1 cellular context compared by ENCODE assay signal in genomic region chr10:63583397-63583796, GRCh38.
TF ChIP-seq lines count a peak whose summit lies in the region.

No MANE protein-coding gene starts in this region.

TF ChIP-seq in K562, 482 proteins besides CTCF, POLR2A, EP300 and RAD21 (continued from another document and continues in another):
- no peak for TF ChIP-seq ZNF518B (CRISPR knock-in tag; IDR thresholded peaks at IDR 0.05)
- TF ChIP-seq MECOM (CRISPR knock-in tag; IDR thresholded peaks at IDR 0.05): no peak
- TF ChIP-seq TBP (optimal IDR thresholded peaks at IDR 0.05; ENCODE audit: low read depth, low read length): no peak
- no peak for TF ChIP-seq TAF9B (IDR thresholded peaks at IDR 0.05; ENCODE audit: partially characterized antibody)
- no peak for TF ChIP-seq KAT8 (IDR thresholded peaks at IDR 0.05; ENCODE audit: low read depth)
- TF ChIP-seq ZNF780A (CRISPR knock-in tag; IDR thresholded peaks at IDR 0.05): no peak
- 0 out of 2 replicates have a peak, but pooled peaks have one; percentile 18 for TF ChIP-seq CXXC5 (CRISPR knock-in tag; IDR thresholded peaks at IDR 0.05)
- TF ChIP-seq CTBP1 (IDR thresholded peaks at IDR 0.05; ENCODE audit: borderline replicate concordance): peak; percentile 99
- TF ChIP-seq RFX5 (IDR thresholded peaks at IDR 0.05; ENCODE audit: low read depth, low read length): no peak
- peak; percentile 62 for TF ChIP-seq SOX6 (IDR thresholded peaks at IDR 0.05)
- TF ChIP-seq ZEB2 (IDR thresholded peaks at IDR 0.05): peak; percentile 89
- peak; percentile 89 for TF ChIP-seq TEAD4 (IDR thresholded peaks at IDR 0.05; ENCODE audit: low read length)
- no peak for TF ChIP-seq TEAD4 (CRISPR knock-in tag; IDR thresholded peaks at IDR 0.05; ENCODE audit: borderline replicate concordance)
- no peak for TF ChIP-seq PTTG1 (tag; IDR thresholded peaks at IDR 0.05; ENCODE audit: low read depth)
- peak; percentile 70; the same call in 1 of the 2 replicates for TF ChIP-seq SMARCE1 (IDR thresholded peaks at IDR 0.05)
- TF ChIP-seq SPI1 (IDR thresholded peaks at IDR 0.05; ENCODE audit: borderline replicate concordance, low read depth, low read length): peak; percentile 79
- TF ChIP-seq, protein P1, sequence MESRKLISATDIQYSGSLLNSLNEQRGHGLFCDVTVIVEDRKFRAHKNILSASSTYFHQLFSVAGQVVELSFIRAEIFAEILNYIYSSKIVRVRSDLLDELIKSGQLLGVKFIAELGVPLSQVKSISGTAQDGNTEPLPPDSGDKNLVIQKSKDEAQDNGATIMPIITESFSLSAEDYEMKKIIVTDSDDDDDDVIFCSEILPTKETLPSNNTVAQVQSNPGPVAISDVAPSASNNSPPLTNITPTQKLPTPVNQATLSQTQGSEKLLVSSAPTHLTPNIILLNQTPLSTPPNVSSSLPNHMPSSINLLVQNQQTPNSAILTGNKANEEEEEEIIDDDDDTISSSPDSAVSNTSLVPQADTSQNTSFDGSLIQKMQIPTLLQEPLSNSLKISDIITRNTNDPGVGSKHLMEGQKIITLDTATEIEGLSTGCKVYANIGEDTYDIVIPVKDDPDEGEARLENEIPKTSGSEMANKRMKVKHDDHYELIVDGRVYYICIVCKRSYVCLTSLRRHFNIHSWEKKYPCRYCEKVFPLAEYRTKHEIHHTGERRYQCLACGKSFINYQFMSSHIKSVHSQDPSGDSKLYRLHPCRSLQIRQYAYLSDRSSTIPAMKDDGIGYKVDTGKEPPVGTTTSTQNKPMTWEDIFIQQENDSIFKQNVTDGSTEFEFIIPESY (CRISPR knock-in tag; IDR thresholded peaks at IDR 0.05): no peak
- peak; percentile 68 for TF ChIP-seq NFIC (IDR thresholded peaks at IDR 0.05)
- TF ChIP-seq POLR2AphosphoS5 (IDR thresholded peaks at IDR 0.05; ENCODE audit: control insufficient read depth, insufficient read depth, low read depth, low read length): peak; percentile 77
- TF ChIP-seq CC2D1A (IDR thresholded peaks at IDR 0.05): peak; percentile 64; the same call in 1 of the 2 replicates
- no peak for TF ChIP-seq LEF1 (IDR thresholded peaks at IDR 0.05)
- TF ChIP-seq LCOR (CRISPR knock-in tag; IDR thresholded peaks at IDR 0.05): peak; percentile 73; the same call in 1 of the 2 replicates
- TF ChIP-seq GATAD2A (IDR thresholded peaks at IDR 0.05): no peak
- TF ChIP-seq MEIS2 (IDR thresholded peaks at IDR 0.05; ENCODE audit: partially characterized antibody): no peak
- TF ChIP-seq, protein P2, sequence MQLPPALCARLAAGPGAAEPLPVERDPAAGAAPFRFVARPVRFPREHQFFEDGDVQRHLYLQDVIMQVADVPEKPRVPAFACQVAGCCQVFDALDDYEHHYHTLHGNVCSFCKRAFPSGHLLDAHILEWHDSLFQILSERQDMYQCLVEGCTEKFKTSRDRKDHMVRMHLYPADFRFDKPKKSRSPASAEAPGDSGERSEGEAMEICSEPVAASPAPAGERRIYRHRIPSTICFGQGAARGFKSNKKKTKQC (CRISPR knock-in tag; IDR thresholded peaks at IDR 0.05): no peak
- TF ChIP-seq HMBOX1 (IDR thresholded peaks at IDR 0.05): peak; percentile 84
- TF ChIP-seq TRIM24 (IDR thresholded peaks at IDR 0.05): peak; percentile 58 to 73; a peak in 3 of 4 replicates
- no peak for TF ChIP-seq ZBTB8A (IDR thresholded peaks at IDR 0.05; ENCODE audit: partially characterized antibody)
- TF ChIP-seq, protein P3, sequence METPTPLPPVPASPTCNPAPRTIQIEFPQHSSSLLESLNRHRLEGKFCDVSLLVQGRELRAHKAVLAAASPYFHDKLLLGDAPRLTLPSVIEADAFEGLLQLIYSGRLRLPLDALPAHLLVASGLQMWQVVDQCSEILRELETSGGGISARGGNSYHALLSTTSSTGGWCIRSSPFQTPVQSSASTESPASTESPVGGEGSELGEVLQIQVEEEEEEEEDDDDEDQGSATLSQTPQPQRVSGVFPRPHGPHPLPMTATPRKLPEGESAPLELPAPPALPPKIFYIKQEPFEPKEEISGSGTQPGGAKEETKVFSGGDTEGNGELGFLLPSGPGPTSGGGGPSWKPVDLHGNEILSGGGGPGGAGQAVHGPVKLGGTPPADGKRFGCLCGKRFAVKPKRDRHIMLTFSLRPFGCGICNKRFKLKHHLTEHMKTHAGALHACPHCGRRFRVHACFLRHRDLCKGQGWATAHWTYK (CRISPR knock-in tag; IDR thresholded peaks at IDR 0.05): no peak
- no peak for TF ChIP-seq NR2C1 (IDR thresholded peaks at IDR 0.05)
- TF ChIP-seq NR2C1 (tag; IDR thresholded peaks at IDR 0.05): no peak
- TF ChIP-seq IRF1 (CRISPR knock-in tag; IDR thresholded peaks at IDR 0.05; ENCODE audit: borderline replicate concordance): no peak
- TF ChIP-seq ZNF551 (CRISPR knock-in tag; IDR thresholded peaks at IDR 0.05): no peak
- peak; percentile 80 for TF ChIP-seq SMARCA4 (IDR thresholded peaks at IDR 0.05)
- no peak for TF ChIP-seq RBM39 (optimal IDR thresholded peaks at IDR 0.05; ENCODE audit: low read depth, low read length)
- no peak for TF ChIP-seq TBL1XR1 (IDR thresholded peaks at IDR 0.05; ENCODE audit: low read length in 2 of 2)
- no peak for TF ChIP-seq SIN3B (IDR thresholded peaks at IDR 0.05; ENCODE audit: low read depth)
- TF ChIP-seq ZNF589 (CRISPR knock-in tag; IDR thresholded peaks at IDR 0.05; ENCODE audit: low read depth): no peak
- TF ChIP-seq TCF3 (CRISPR knock-in tag; IDR thresholded peaks at IDR 0.05): peak; percentile 83
- no peak for TF ChIP-seq ELF2 (CRISPR knock-in tag; IDR thresholded peaks at IDR 0.05)
- TF ChIP-seq HNRNPK (IDR thresholded peaks at IDR 0.05; ENCODE audit: low read depth, low read length, poor library complexity, severe bottlenecking): no peak
- no peak for TF ChIP-seq ZC3H4 (CRISPR knock-in tag; IDR thresholded peaks at IDR 0.05; ENCODE audit: borderline replicate concordance)
- TF ChIP-seq HDAC1 (IDR thresholded peaks at IDR 0.05): peak in 1 of 2 experiments; percentile 64; a peak in 2 of 4 replicates
- no peak for TF ChIP-seq STAT6 (CRISPR knock-in tag; IDR thresholded peaks at IDR 0.05)
- no peak for TF ChIP-seq NONO (IDR thresholded peaks at IDR 0.05; ENCODE audit: low read depth in 2 of 2, low read length in 1 of 2)
- peak; percentile 51; the same call in 1 of the 2 replicates for TF ChIP-seq MTA2 (IDR thresholded peaks at IDR 0.05; ENCODE audit: low read depth)
- no peak for TF ChIP-seq FOXO4 (CRISPR knock-in tag; IDR thresholded peaks at IDR 0.05)
- TF ChIP-seq HMGN3 (IDR thresholded peaks at IDR 0.05; ENCODE audit: borderline replicate concordance, extremely low read depth, insufficient read length, low read depth, low read length): no peak
- TF ChIP-seq ZNF121 (CRISPR knock-in tag; conservative IDR thresholded peaks at IDR 0.05): no peak
- no peak for TF ChIP-seq REST (CRISPR knock-in tag; IDR thresholded peaks at IDR 0.05; ENCODE audit: low read depth)
- no peak for TF ChIP-seq BHLHE40 (IDR thresholded peaks at IDR 0.05; ENCODE audit: low read length)
- no peak for TF ChIP-seq ZNF699 (CRISPR knock-in tag; IDR thresholded peaks at IDR 0.05; ENCODE audit: insufficient replicate concordance)
- no peak for TF ChIP-seq DLX4 (CRISPR knock-in tag; IDR thresholded peaks at IDR 0.05)
